13 cellular contexts compared by ENCODE assay signal in genomic region chr5:127813633-127814171, GRCh38.
DNase-seq lines count a peak whose midpoint lies in the region; ATAC-seq, FAIRE-seq and TF ChIP-seq lines count a peak whose summit lies in the region.
"Had no signal": no experiment of that assay in that cellular context is flagged by ENCODE, and none has a peak within 500 bp of the region (broad histone marks: within the 10 kb centered on the region; RNA-seq: fewer than 3 reads in every experiment).

No MANE protein-coding gene starts in this region.

- peak overlapping the region; percentile 92 for H3K27ac Mint-ChIP-seq in HFFc6
- H3K27ac Mint-ChIP-seq: type B pancreatic cell had no signal

- RAD21 ChIA-PET in GM12878 (lab: Charles Lee; ENCODE audit: unreplicated experiment), result interaction anchor here (1.3 to 1.7 kb wide), 2 partner anchors 11 to 227 kb away, joined by 3 to 4 read pairs; no protein-coding TSS in a partner anchor

- 0% methylated on average over 1 of the region's 1 CpG for WGBS in GM12878 (ENCODE audit: insufficient coverage, insufficient replicate concordance, low lambda C conversion rate, missing lambda C conversion rate)
- WGBS in hepatocyte (ENCODE audit: low lambda C conversion rate, missing lambda C conversion rate), result 55% methylated on average over 1 of the region's 1 CpG

- H3K36me3 ChIP-seq in GM12878 (ENCODE audit: control insufficient read depth in 2 of 2, insufficient read depth in 2 of 2, low read length in 1 of 2) (no peaks in the 10 kb centered on the region), hepatocyte (replicated peaks; ENCODE audit: insufficient read depth, low read depth) (no peaks in the 10 kb centered on the region), tibial artery (no peaks in the 10 kb centered on the region)

- H3K27me3 ChIP-seq in GM12878 (replicated peaks in 1 of 2; ENCODE audit: control insufficient read depth in 2 of 2, insufficient read depth in 2 of 2, low read length in 1 of 2) (peaks cover 0 to 2% of the 10 kb centered on the region in 2 experiments; a peak in 1 of 4 replicates), hepatocyte (no peaks in the 10 kb centered on the region), tibial artery (no peaks in the 10 kb centered on the region)

- H3K4me3 Mint-ChIP-seq in HFFc6, result peak overlapping the region; percentile 74
- H3K4me3 Mint-ChIP-seq: type B pancreatic cell had no signal

- TF ChIP-seq CTCF in HFFc6 (IDR thresholded peaks at IDR 0.05) (no peak), GM12878 (IDR thresholded peaks at IDR 0.05 in 2 of 3, conservative IDR thresholded peaks at IDR 0.05 in 1 of 3; ENCODE audit: control insufficient read depth in 2 of 3, extremely low read depth in 1 of 3, insufficient read depth in 1 of 3, low read depth in 3 of 3, low read length in 3 of 3) (no peak), hepatocyte (IDR thresholded peaks at IDR 0.05; ENCODE audit: poor library complexity) (no peak), tibial artery (IDR thresholded peaks at IDR 0.05) (no peak)

- H3K27ac ChIP-seq in GM12878 (ENCODE audit: control insufficient read depth, insufficient read depth) (no peak overlapping the region), hepatocyte (no peak overlapping the region), tibial artery (no peak overlapping the region)

- no peak overlapping the region for H3K4me3 ChIP-seq in GM12878
- H3K4me3 ChIP-seq in hepatocyte, result no peak overlapping the region
- no peak overlapping the region for H3K4me3 ChIP-seq in tibial artery

- H3K9me3 ChIP-seq in GM12878 (replicated peaks; ENCODE audit: control insufficient read depth, insufficient read depth, low read length), result no peaks in the 10 kb centered on the region
- no peaks in the 10 kb centered on the region for H3K9me3 ChIP-seq in hepatocyte (ENCODE audit: low read depth)
- no peaks in the 10 kb centered on the region for H3K9me3 ChIP-seq in tibial artery

- H4K20me1 ChIP-seq in GM12878 (ENCODE audit: control insufficient read depth, insufficient read depth), result no peaks in the 10 kb centered on the region
- H4K20me1 ChIP-seq in hepatocyte (ENCODE audit: insufficient read depth, poor library complexity, severe bottlenecking), result no peaks in the 10 kb centered on the region

- TF ChIP-seq POLR2A in GM12878 (IDR thresholded peaks at IDR 0.05; ENCODE audit: low read depth, low read length), result no peak

- TF ChIP-seq RAD21 in GM12878 (IDR thresholded peaks at IDR 0.05; ENCODE audit: insufficient read depth, low read depth, low read length), result no peak

- FAIRE-seq in GM12878 (lab: Jason Lieb, UNC), result no peak

- SMC1A ChIA-PET in GM12878 (lab: Charles Lee; ENCODE audit: uncharacterized antibody, unreplicated experiment), result interaction anchor here (0.6 to 3.4 kb wide), 10 partner anchors 10 to 1254 kb away, joined by 3 to 13 read pairs (median 4); no protein-coding TSS in a partner anchor

- H3K9me3 Mint-ChIP-seq in HFFc6, result no peaks in the 10 kb centered on the region
- H3K9me3 Mint-ChIP-seq: type B pancreatic cell had no signal

- peaks cover 4% of the 10 kb centered on the region; the same call in 1 of the 2 replicates for H3K36me3 Mint-ChIP-seq in HFFc6 (ENCODE audit: low read depth)
- H3K36me3 Mint-ChIP-seq: type B pancreatic cell had no signal

- H3K79me2 ChIP-seq in GM12878 (ENCODE audit: control insufficient read depth, insufficient read depth, low read length) (no peaks in the 10 kb centered on the region), hepatocyte (no peaks in the 10 kb centered on the region)

- no peaks in the 10 kb centered on the region for H3K27me3 Mint-ChIP-seq in HFFc6 (ENCODE audit: insufficient read depth)
- H3K27me3 Mint-ChIP-seq: type B pancreatic cell had no signal

- no peak overlapping the region for H3K9ac ChIP-seq in GM12878 (ENCODE audit: control insufficient read depth, insufficient read depth, low read length)

- in situ Hi-C loops in GM12878 (cut with MboI), result no loop called here

- TF ChIP-seq EP300 in GM12878 (IDR thresholded peaks at IDR 0.05; ENCODE audit: borderline replicate concordance in 1 of 2, control insufficient read depth in 1 of 2, low read depth in 2 of 2, low read length in 2 of 2), result no peak

- BruUV-seq in GM12878 (replicated peaks; lab: Mats Ljungman, UMichigan), result no TSS peak

- intact Hi-C loops in GM12878 (cut with micrococcal nuclease; ENCODE audit: unreplicated experiment) (no loop called here), tibial artery (cut with DNase I; ENCODE audit: low total_unique reads) (no loop called here)

- H3K4me1 Mint-ChIP-seq in HFFc6 (ENCODE audit: low read depth), result peaks cover 45% of the 10 kb centered on the region

- ATAC-seq in GM12878, result peak; percentile 56
- no peak for ATAC-seq in GM21423 (IDR thresholded peaks at IDR 0.05; ENCODE audit: unreplicated experiment)

- H3K4me1 ChIP-seq in GM12878 (ENCODE audit: control insufficient read depth, insufficient read depth, low read length) (no peaks in the 10 kb centered on the region), hepatocyte (ENCODE audit: insufficient read depth) (no peaks in the 10 kb centered on the region), tibial artery (no peaks in the 10 kb centered on the region)

- no peak overlapping the region for H2AFZ ChIP-seq in GM12878 (ENCODE audit: control insufficient read depth, low read depth, low read length)
- H2AFZ ChIP-seq in hepatocyte, result no peak overlapping the region

- POLR2A ChIA-PET in GM12878 (lab: Charles Lee), result interaction anchor here (0.6 kb wide), 1 partner anchor 1078 kb away, joined by 3 read pairs; no protein-coding TSS in a partner anchor

- no peak overlapping the region for H3K4me2 ChIP-seq in GM12878 (ENCODE audit: control insufficient read depth, insufficient read depth)
- H3K4me2 ChIP-seq in hepatocyte, result peak overlapping the region; percentile 4

- CTCF ChIA-PET in GM12878 (lab: Yijun Ruan, JAX), result interaction anchor here (0.6 to 1.6 kb wide), 4 partner anchors 17 to 62 kb away, joined by 3 to 5 read pairs (median 4); no protein-coding TSS in a partner anchor

- DNase-seq in A172 (ENCODE audit: low spot score), result peak; percentile 52
- peak; percentile 66 for DNase-seq in HFFc6
- no peak for DNase-seq in GM12878 (ENCODE audit: low read depth, low spot score)
- no peak for DNase-seq in hepatocyte (ENCODE audit: low spot score)
- DNase-seq in nucleus accumbens (lab: John Stamatoyannopoulos, UW), result no peak
- no peak for DNase-seq in stimulated activated CD4-positive, alpha-beta T cell treated with anti-CD3 and anti-CD28 coated beads, Interleukin-4, amount 100 ng/mL, for 1 hour
- no peak for DNase-seq in tibial artery
- DNase-seq: 8988T; activated CD4-positive, CD25-positive, alpha-beta regulatory T cell; activated gamma-delta T cell treated with Interleukin-2 at 50 U/mL for 16 hours; NCI-H1105 treated with DMSO at 0.1 percent for 48 hours had no signal

- no peaks in the 10 kb centered on the region for H3K9me2 ChIP-seq in hepatocyte (replicated peaks; ENCODE audit: insufficient read depth)

TF ChIP-seq in GM12878, 131 proteins besides CTCF, POLR2A, EP300 and RAD21:
- no peak for TF ChIP-seq TAF1 (IDR thresholded peaks at IDR 0.05; ENCODE audit: borderline replicate concordance, low read depth, low read length)
- no peak for TF ChIP-seq MEF2A (IDR thresholded peaks at IDR 0.05; ENCODE audit: insufficient read depth, low read depth, low read length)
- TF ChIP-seq KAT2A (conservative IDR thresholded peaks at IDR 0.05; ENCODE audit: control insufficient read depth, low read depth, low read length), result no peak
- TF ChIP-seq CBX3 (IDR thresholded peaks at IDR 0.05; ENCODE audit: borderline replicate concordance, low read depth), result no peak
- TF ChIP-seq RFX5 (IDR thresholded peaks at IDR 0.05; ENCODE audit: low read depth, low read length), result no peak
- TF ChIP-seq MEF2B (IDR thresholded peaks at IDR 0.05; ENCODE audit: partially characterized antibody, poor library complexity, severe bottlenecking), result no peak
- TF ChIP-seq NKRF (conservative IDR thresholded peaks at IDR 0.05), result no peak
- no peak for TF ChIP-seq NR2C1 (IDR thresholded peaks at IDR 0.05)
- TF ChIP-seq ZNF207 (IDR thresholded peaks at IDR 0.05; ENCODE audit: borderline replicate concordance), result no peak
- TF ChIP-seq DPF2 (IDR thresholded peaks at IDR 0.05), result no peak

Comparison
In these comparisons a context has a peak if more than half of its experiments do, and no peak if none do; other contexts are left out.
1. DNase-seq: peak in A172 (single experiment) and HFFc6 (single experiment); none in GM12878 (single experiment), hepatocyte (single experiment), nucleus accumbens (0 of 56), stimulated activated CD4-positive, alpha-beta T cell treated with anti-CD3 and anti-CD28 coated beads, Interleukin-4, amount 100 ng/mL, for 1 hour (single experiment) and tibial artery (0 of 2).